In genomic region chr7:26850193-26850651, GRCh38 we compare ENCODE assay signal across 2 cellular contexts.
TF ChIP-seq lines count a peak whose summit lies in the region.

No MANE protein-coding gene starts in this region.

TF ChIP-seq in K562, 482 proteins besides CTCF, POLR2A, EP300 and RAD21 (continues in another document):
- TF ChIP-seq MITF (IDR thresholded peaks at IDR 0.05) (peak; percentile 68; the same call in 1 of the 2 replicates), ESRRA (IDR thresholded peaks at IDR 0.05; ENCODE audit: borderline replicate concordance, low read depth) (no peak), PPARD (CRISPR knock-in tag; IDR thresholded peaks at IDR 0.05) (no peak), RAD51 (IDR thresholded peaks at IDR 0.05; ENCODE audit: borderline replicate concordance, low read depth) (no peak; the same call in 1 of the 2 replicates), MAFG (tag; conservative IDR thresholded peaks at IDR 0.05) (peak; percentile 53), MYNN (IDR thresholded peaks at IDR 0.05) (no peak), MYNN (CRISPR knock-in tag; IDR thresholded peaks at IDR 0.05) (no peak), NBN (IDR thresholded peaks at IDR 0.05; ENCODE audit: low read depth) (peak; percentile 77), ZNF780A (CRISPR knock-in tag; IDR thresholded peaks at IDR 0.05) (no peak), NKRF (IDR thresholded peaks at IDR 0.05; ENCODE audit: borderline replicate concordance) (no peak), CEBPB (tag; IDR thresholded peaks at IDR 0.05) (peak; percentile 20; the same call in 1 of the 2 replicates), TFE3 (CRISPR knock-in tag; IDR thresholded peaks at IDR 0.05) (no peak), THRA (IDR thresholded peaks at IDR 0.05) (no peak)
- TF ChIP-seq, protein P1, sequence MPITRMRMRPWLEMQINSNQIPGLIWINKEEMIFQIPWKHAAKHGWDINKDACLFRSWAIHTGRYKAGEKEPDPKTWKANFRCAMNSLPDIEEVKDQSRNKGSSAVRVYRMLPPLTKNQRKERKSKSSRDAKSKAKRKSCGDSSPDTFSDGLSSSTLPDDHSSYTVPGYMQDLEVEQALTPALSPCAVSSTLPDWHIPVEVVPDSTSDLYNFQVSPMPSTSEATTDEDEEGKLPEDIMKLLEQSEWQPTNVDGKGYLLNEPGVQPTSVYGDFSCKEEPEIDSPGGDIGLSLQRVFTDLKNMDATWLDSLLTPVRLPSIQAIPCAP (CRISPR knock-in tag; IDR thresholded peaks at IDR 0.05; ENCODE audit: borderline replicate concordance), result no peak
- TF ChIP-seq, protein P2, sequence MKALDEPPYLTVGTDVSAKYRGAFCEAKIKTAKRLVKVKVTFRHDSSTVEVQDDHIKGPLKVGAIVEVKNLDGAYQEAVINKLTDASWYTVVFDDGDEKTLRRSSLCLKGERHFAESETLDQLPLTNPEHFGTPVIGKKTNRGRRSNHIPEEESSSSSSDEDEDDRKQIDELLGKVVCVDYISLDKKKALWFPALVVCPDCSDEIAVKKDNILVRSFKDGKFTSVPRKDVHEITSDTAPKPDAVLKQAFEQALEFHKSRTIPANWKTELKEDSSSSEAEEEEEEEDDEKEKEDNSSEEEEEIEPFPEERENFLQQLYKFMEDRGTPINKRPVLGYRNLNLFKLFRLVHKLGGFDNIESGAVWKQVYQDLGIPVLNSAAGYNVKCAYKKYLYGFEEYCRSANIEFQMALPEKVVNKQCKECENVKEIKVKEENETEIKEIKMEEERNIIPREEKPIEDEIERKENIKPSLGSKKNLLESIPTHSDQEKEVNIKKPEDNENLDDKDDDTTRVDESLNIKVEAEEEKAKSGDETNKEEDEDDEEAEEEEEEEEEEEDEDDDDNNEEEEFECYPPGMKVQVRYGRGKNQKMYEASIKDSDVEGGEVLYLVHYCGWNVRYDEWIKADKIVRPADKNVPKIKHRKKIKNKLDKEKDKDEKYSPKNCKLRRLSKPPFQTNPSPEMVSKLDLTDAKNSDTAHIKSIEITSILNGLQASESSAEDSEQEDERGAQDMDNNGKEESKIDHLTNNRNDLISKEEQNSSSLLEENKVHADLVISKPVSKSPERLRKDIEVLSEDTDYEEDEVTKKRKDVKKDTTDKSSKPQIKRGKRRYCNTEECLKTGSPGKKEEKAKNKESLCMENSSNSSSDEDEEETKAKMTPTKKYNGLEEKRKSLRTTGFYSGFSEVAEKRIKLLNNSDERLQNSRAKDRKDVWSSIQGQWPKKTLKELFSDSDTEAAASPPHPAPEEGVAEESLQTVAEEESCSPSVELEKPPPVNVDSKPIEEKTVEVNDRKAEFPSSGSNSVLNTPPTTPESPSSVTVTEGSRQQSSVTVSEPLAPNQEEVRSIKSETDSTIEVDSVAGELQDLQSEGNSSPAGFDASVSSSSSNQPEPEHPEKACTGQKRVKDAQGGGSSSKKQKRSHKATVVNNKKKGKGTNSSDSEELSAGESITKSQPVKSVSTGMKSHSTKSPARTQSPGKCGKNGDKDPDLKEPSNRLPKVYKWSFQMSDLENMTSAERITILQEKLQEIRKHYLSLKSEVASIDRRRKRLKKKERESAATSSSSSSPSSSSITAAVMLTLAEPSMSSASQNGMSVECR (CRISPR knock-in tag; IDR thresholded peaks at IDR 0.05), result no peak

TF ChIP-seq in GM23338, 12 proteins besides CTCF, POLR2A, EP300 and RAD21 (continued from another document):
- TF ChIP-seq, protein P3, sequence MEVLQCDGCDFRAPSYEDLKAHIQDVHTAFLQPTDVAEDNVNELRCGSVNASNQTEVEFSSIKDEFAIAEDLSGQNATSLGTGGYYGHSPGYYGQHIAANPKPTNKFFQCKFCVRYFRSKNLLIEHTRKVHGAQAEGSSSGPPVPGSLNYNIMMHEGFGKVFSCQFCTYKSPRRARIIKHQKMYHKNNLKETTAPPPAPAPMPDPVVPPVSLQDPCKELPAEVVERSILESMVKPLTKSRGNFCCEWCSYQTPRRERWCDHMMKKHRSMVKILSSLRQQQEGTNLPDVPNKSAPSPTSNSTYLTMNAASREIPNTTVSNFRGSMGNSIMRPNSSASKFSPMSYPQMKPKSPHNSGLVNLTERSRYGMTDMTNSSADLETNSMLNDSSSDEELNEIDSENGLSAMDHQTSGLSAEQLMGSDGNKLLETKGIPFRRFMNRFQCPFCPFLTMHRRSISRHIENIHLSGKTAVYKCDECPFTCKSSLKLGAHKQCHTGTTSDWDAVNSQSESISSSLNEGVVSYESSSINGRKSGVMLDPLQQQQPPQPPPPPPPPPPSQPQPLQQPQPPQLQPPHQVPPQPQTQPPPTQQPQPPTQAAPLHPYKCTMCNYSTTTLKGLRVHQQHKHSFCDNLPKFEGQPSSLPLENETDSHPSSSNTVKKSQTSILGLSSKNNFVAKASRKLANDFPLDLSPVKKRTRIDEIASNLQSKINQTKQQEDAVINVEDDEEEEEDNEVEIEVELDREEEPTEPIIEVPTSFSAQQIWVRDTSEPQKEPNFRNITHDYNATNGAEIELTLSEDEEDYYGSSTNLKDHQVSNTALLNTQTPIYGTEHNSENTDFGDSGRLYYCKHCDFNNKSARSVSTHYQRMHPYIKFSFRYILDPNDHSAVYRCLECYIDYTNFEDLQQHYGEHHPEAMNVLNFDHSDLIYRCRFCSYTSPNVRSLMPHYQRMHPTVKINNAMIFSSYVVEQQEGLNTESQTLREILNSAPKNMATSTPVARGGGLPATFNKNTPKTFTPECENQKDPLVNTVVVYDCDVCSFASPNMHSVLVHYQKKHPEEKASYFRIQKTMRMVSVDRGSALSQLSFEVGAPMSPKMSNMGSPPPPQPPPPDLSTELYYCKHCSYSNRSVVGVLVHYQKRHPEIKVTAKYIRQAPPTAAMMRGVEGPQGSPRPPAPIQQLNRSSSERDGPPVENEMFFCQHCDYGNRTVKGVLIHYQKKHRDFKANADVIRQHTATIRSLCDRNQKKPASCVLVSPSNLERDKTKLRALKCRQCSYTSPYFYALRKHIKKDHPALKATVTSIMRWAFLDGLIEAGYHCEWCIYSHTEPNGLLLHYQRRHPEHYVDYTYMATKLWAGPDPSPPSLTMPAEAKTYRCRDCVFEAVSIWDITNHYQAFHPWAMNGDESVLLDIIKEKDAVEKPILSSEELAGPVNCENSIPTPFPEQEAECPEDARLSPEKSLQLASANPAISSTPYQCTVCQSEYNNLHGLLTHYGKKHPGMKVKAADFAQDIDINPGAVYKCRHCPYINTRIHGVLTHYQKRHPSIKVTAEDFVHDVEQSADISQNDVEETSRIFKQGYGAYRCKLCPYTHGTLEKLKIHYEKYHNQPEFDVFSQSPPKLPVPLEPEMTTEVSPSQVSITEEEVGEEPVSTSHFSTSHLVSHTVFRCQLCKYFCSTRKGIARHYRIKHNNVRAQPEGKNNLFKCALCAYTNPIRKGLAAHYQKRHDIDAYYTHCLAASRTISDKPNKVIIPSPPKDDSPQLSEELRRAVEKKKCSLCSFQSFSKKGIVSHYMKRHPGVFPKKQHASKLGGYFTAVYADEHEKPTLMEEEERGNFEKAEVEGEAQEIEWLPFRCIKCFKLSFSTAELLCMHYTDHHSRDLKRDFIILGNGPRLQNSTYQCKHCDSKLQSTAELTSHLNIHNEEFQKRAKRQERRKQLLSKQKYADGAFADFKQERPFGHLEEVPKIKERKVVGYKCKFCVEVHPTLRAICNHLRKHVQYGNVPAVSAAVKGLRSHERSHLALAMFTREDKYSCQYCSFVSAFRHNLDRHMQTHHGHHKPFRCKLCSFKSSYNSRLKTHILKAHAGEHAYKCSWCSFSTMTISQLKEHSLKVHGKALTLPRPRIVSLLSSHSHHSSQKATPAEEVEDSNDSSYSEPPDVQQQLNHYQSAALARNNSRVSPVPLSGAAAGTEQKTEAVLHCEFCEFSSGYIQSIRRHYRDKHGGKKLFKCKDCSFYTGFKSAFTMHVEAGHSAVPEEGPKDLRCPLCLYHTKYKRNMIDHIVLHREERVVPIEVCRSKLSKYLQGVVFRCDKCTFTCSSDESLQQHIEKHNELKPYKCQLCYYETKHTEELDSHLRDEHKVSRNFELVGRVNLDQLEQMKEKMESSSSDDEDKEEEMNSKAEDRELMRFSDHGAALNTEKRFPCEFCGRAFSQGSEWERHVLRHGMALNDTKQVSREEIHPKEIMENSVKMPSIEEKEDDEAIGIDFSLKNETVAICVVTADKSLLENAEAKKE (CRISPR knock-in tag; IDR thresholded peaks at IDR 0.05), result no peak
- TF ChIP-seq STAT1 (IDR thresholded peaks at IDR 0.05; ENCODE audit: unreplicated experiment), result no peak
